14 cellular contexts compared by ENCODE assay signal in genomic region chr19:1574354-1574753, GRCh38. TPM values are rescaled to one million over a fixed set of nuclear protein-coding genes. Genes with fewer than 3 reads are reported as not detected.
DNase-seq lines count a peak whose midpoint lies in the region; TF ChIP-seq lines count a peak whose summit lies in the region.
"Had no signal": no experiment of that assay in that cellular context is flagged by ENCODE, and none has a peak within 500 bp of the region (broad histone marks: within the 10 kb centered on the region; RNA-seq: fewer than 3 reads in every experiment).

No MANE protein-coding gene starts in this region.

- WGBS in neuronal stem cell (ENCODE audit: extremely low coverage in 2 of 2, insufficient read length in 2 of 2, insufficient replicate concordance in 1 of 2), 2 donors = no CpG with 5 or more reads among the region's 18 CpGs

- no peak for TF ChIP-seq CTCF in cardiac muscle cell (IDR thresholded peaks at IDR 0.05; ENCODE audit: low read depth, low read length)
- TF ChIP-seq CTCF in left ventricle myocardium inferior (IDR thresholded peaks at IDR 0.05; ENCODE audit: borderline replicate concordance) = no peak
- TF ChIP-seq CTCF in OCI-LY7 (conservative IDR thresholded peaks at IDR 0.05; ENCODE audit: low read length) = no peak

- H3K36me3 ChIP-seq in cardiac muscle cell (peaks cover 10% of the 10 kb centered on the region), left ventricle myocardium inferior (peaks cover 26% of the 10 kb centered on the region), OCI-LY7 (ENCODE audit: insufficient read depth, low read length) (peaks cover 37% of the 10 kb centered on the region), neuronal stem cell (replicated peaks in 1 of 2; ENCODE audit: control insufficient read depth in 2 of 2, insufficient read depth in 2 of 2, low read length in 2 of 2) (peaks cover 28 to 36% of the 10 kb centered on the region in 2 donors)

- CTCF ChIA-PET in OCI-LY7 (lab: Charles Lee; ENCODE audit: unreplicated experiment) = no interaction called here

- POLR2A ChIA-PET in OCI-LY7 (lab: Charles Lee) = no interaction called here

- no peaks in the 10 kb centered on the region for H3K79me2 ChIP-seq in OCI-LY7 (ENCODE audit: insufficient read depth, low read depth, low read length)

- DNase-seq in cardiac muscle cell (ENCODE audit: low read depth in 1 of 2, low spot score in 1 of 2) (no peak), left ventricle myocardium inferior (no peak), OCI-LY7 (ENCODE audit: low spot score) (no peak), neuronal stem cell (ENCODE audit: low spot score) (no peak), midbrain (lab: John Stamatoyannopoulos, UW) (no peak), C1 segment of cervical spinal cord (lab: John Stamatoyannopoulos, UW) (no peak), kidney tubule cell (ENCODE audit: low spot score) (no peak)
- DNase-seq: CD8-positive, alpha-beta memory T cell; DMS 273 treated with DMSO at 0.1 percent for 48 hours; HCEC 1CT had no signal

- H3K23ac ChIP-seq in neuronal stem cell (ENCODE audit: low read depth, low read length, poor library complexity) = peak overlapping the region; percentile 52

- H2AFZ ChIP-seq in OCI-LY7 (ENCODE audit: low read length) = no peak overlapping the region
- no peak overlapping the region for H2AFZ ChIP-seq in neuronal stem cell (ENCODE audit: low read length)

- no peak overlapping the region for H2BK120ac ChIP-seq in neuronal stem cell (ENCODE audit: low read depth, low read length)

- H3K27me3 ChIP-seq in cardiac muscle cell (no peaks in the 10 kb centered on the region), left ventricle myocardium inferior (ENCODE audit: low read depth) (no peaks in the 10 kb centered on the region), neuronal stem cell (ENCODE audit: control insufficient read depth in 3 of 3, insufficient read depth in 3 of 3, low read depth in 1 of 3, low read length in 3 of 3) (no peaks in the 10 kb centered on the region)

- H3K4me3 ChIP-seq in cardiac muscle cell = no peak overlapping the region
- no peak overlapping the region for H3K4me3 ChIP-seq in left ventricle myocardium inferior
- H3K4me3 ChIP-seq in OCI-LY7 (ENCODE audit: low read depth, low read length, poor library complexity, severe bottlenecking) = no peak overlapping the region
- no peak overlapping the region for H3K4me3 ChIP-seq in neuronal stem cell (ENCODE audit: low read length in 2 of 2)
- H3K4me3 ChIP-seq: A549 had no signal

- peaks cover 3% of the 10 kb centered on the region for H3K79me1 ChIP-seq in neuronal stem cell (ENCODE audit: low read depth, low read length)

- H3K27ac ChIP-seq in cardiac muscle cell (peak overlapping the region; percentile 4), left ventricle myocardium inferior (replicated peaks) (no peak overlapping the region), OCI-LY7 (ENCODE audit: low read depth, low read length, poor library complexity, severe bottlenecking) (no peak overlapping the region), neuronal stem cell (replicated peaks; ENCODE audit: low read length) (peak overlapping the region; percentile 27)
- H3K27ac ChIP-seq: A549 had no signal

- H3K4me2 ChIP-seq in OCI-LY7 (ENCODE audit: low read length) (no peak overlapping the region), neuronal stem cell (ENCODE audit: insufficient read depth, low read length, poor library complexity, severe bottlenecking) (no peak overlapping the region)
- H3K4me2 ChIP-seq: A549 had no signal

- BruUV-seq in OCI-LY7 (replicated peaks; lab: Mats Ljungman, UMichigan) = TSS peak; percentile 35

- H3K14ac ChIP-seq in neuronal stem cell (ENCODE audit: low read length) = no peak overlapping the region

- no peak overlapping the region for H2BK15ac ChIP-seq in neuronal stem cell (ENCODE audit: low read length)

- H3K4me1 ChIP-seq in cardiac muscle cell (ENCODE audit: low read depth) = no peaks in the 10 kb centered on the region
- H3K4me1 ChIP-seq in left ventricle myocardium inferior = peaks cover 14% of the 10 kb centered on the region
- no peaks in the 10 kb centered on the region for H3K4me1 ChIP-seq in OCI-LY7 (ENCODE audit: insufficient read depth, low read length, poor library complexity, severe bottlenecking)
- no peaks in the 10 kb centered on the region for H3K4me1 ChIP-seq in neuronal stem cell (ENCODE audit: control insufficient read depth in 2 of 2, insufficient read depth in 1 of 2, low read depth in 1 of 2, low read length in 2 of 2)
- H3K4me1 ChIP-seq: A549 had no signal

- H3K9me2 ChIP-seq in OCI-LY7 (ENCODE audit: insufficient read depth, low read length) = no peaks in the 10 kb centered on the region

- no peak overlapping the region for H3K18ac ChIP-seq in neuronal stem cell (ENCODE audit: low read length)

- no peak overlapping the region for H3K4ac ChIP-seq in neuronal stem cell (ENCODE audit: low read length)

- H2BK12ac ChIP-seq in neuronal stem cell (ENCODE audit: low read length) = no peak overlapping the region

- peak overlapping the region; percentile 44 for H2BK5ac ChIP-seq in neuronal stem cell (ENCODE audit: low read length)

- H3K9me3 ChIP-seq in cardiac muscle cell (ENCODE audit: low read depth) (no peaks in the 10 kb centered on the region), left ventricle myocardium inferior (replicated peaks) (no peaks in the 10 kb centered on the region), OCI-LY7 (ENCODE audit: low read length) (no peaks in the 10 kb centered on the region), neuronal stem cell (replicated peaks in 1 of 2; ENCODE audit: control insufficient read depth in 2 of 2, insufficient read depth in 1 of 2, low read depth in 1 of 2, low read length in 2 of 2) (no peaks in the 10 kb centered on the region)
- H3K9me3 ChIP-seq: A549 had no signal

- H4K20me1 ChIP-seq in OCI-LY7 (ENCODE audit: insufficient read depth, low read length) = no peaks in the 10 kb centered on the region

- intact Hi-C loops in left ventricle myocardium inferior (cut with micrococcal nuclease) = no loop called here
- intact Hi-C loops in OCI-LY7 (cut with micrococcal nuclease; ENCODE audit: unreplicated experiment) = no loop called here

- H3K9ac ChIP-seq in neuronal stem cell (ENCODE audit: low read depth, low read length, poor library complexity) = no peak overlapping the region

- no peak overlapping the region for H4K8ac ChIP-seq in neuronal stem cell (ENCODE audit: low read depth, low read length)

- H2AK5ac ChIP-seq in neuronal stem cell (ENCODE audit: low read depth, low read length) = no peak overlapping the region

- H4K91ac ChIP-seq in neuronal stem cell (ENCODE audit: low read depth, low read length, poor library complexity) = peak overlapping the region; percentile 43

RNA-seq across cellular contexts. Expression of gene MEX3D, which starts 6.2 kb away (rescaled TPM):
- total RNA-seq in cardiac muscle cell (49.7 and 65.6 TPM in 2 replicates), left ventricle myocardium inferior (6.4 TPM), OCI-LY7 (2022) (9.4 and 11.9 TPM in 2 replicates)
- polyA plus RNA-seq in cardiac muscle cell = 4.4 and 4.5 TPM in 2 replicates
- total RNA-seq in OCI-LY7 (2014; rRNA removed; shearing (Covaris generic)) = 11.7 and 13.6 TPM in 2 replicates
- 59.8 TPM for polyA plus RNA-seq in neuronal stem cell (2013, experiment 1 of 2)
- 59.0 TPM for polyA plus RNA-seq in neuronal stem cell (2013, experiment 2 of 2)
- polyA plus RNA-seq: CD8-positive, alpha-beta memory T cell had no signal

RNA-seq across cellular contexts. Expression of gene MBD3, which starts 18.3 kb away (rescaled TPM):
- 171 and 179 TPM in 2 replicates for total RNA-seq in cardiac muscle cell
- 71.6 and 93.3 TPM in 2 replicates for polyA plus RNA-seq in cardiac muscle cell
- total RNA-seq in left ventricle myocardium inferior = 48.6 TPM
- 147 and 172 TPM in 2 replicates for total RNA-seq in OCI-LY7 (2014; rRNA removed; shearing (Covaris generic))
- total RNA-seq in OCI-LY7 (2022) = 168 TPM in 2 replicates
- polyA plus RNA-seq in neuronal stem cell (2013, experiment 1 of 2) = 68.0 TPM
- 64.2 TPM for polyA plus RNA-seq in neuronal stem cell (2013, experiment 2 of 2)

RNA-seq across cellular contexts. Expression of gene UQCR11, which starts 30.9 kb away (rescaled TPM):
- 73.6 and 161 TPM in 2 replicates for total RNA-seq in cardiac muscle cell
- 842 and 1,116 TPM in 2 replicates for polyA plus RNA-seq in cardiac muscle cell
- 942 TPM for total RNA-seq in left ventricle myocardium inferior
- total RNA-seq in OCI-LY7 (2014; rRNA removed; shearing (Covaris generic)) = 85.3 and 86.2 TPM in 2 replicates
- total RNA-seq in OCI-LY7 (2022) = 143 and 187 TPM in 2 replicates
- polyA plus RNA-seq in neuronal stem cell (2013, experiment 1 of 2) = 160 TPM
- polyA plus RNA-seq in neuronal stem cell (2013, experiment 2 of 2) = 160 TPM

RNA-seq across cellular contexts. Expression of gene PLK5, which starts 50.5 kb away (rescaled TPM):
- total RNA-seq in cardiac muscle cell (0.04 and 1.2 TPM in 2 replicates), left ventricle myocardium inferior (not detected), OCI-LY7 (2022) (0.17 and 0.26 TPM in 2 replicates)
- 0.54 and 0.87 TPM in 2 replicates for polyA plus RNA-seq in cardiac muscle cell
- 0.31 TPM in 1 of 2 replicates, not detected in the other for total RNA-seq in OCI-LY7 (2014; rRNA removed; shearing (Covaris generic))
- polyA plus RNA-seq in neuronal stem cell (2013, experiment 1 of 2) = 0.18 TPM
- 0.25 TPM for polyA plus RNA-seq in neuronal stem cell (2013, experiment 2 of 2)
- total RNA-seq: CD8-positive, alpha-beta memory T cell; Daoy; H4 had no signal
- polyA plus RNA-seq: A549; BJ; CD8-positive, alpha-beta memory T cell had no signal

Comparison
In these comparisons a context has a peak if more than half of its experiments do, and no peak if none do; other contexts are left out.
1. H3K27ac ChIP-seq: peak in cardiac muscle cell (single experiment) and neuronal stem cell (single experiment); none in left ventricle myocardium inferior (single experiment) and OCI-LY7 (single experiment).